25 cellular contexts compared by ENCODE assay signal in genomic region chr1:207673399-207673798, GRCh38. TPM values are rescaled to one million over a fixed set of nuclear protein-coding genes. Genes with fewer than 3 reads are reported as not detected.
"Had no signal": no experiment of that assay in that cellular context is flagged by ENCODE, and none has a peak within 500 bp of the region (broad histone marks: within the 10 kb centered on the region; RNA-seq: fewer than 3 reads in every experiment).

No MANE protein-coding gene starts in this region.

- ATAC-seq: naive thymus-derived CD8-positive, alpha-beta T cell; upper lobe of right lung; WTC11 had no signal

- H3K36me3 Mint-ChIP-seq: mesothelial cell of epicardium had no signal

- H3K4me3 ChIP-seq: cardiac muscle cell, hepatocyte, left ventricle myocardium inferior, ovary, prostate gland, spleen, thyroid gland, upper lobe of right lung had no signal

- H3K9me3 Mint-ChIP-seq: activated naive CD4-positive, alpha-beta T cell treated with anti-CD3 and anti-CD28 coated beads for 36 hours; mesothelial cell of epicardium had no signal

- H3K4me1 Mint-ChIP-seq: mesothelial cell of epicardium had no signal

- H3K27ac ChIP-seq: cardiac muscle cell, hepatocyte, left ventricle myocardium inferior, neutrophil, ovary, prostate gland, spleen, thyroid gland, upper lobe of right lung had no signal

- DNase-seq: activated CD4-positive, alpha-beta T cell treated with anti-CD3 and anti-CD28 coated beads, Interleukin-2, amount 50 U/mL, for 48 hours; activated effector memory CD4-positive, alpha-beta T cell treated with Interleukin-2 at 50 U/mL for 16 hours; activated naive CD4-positive, alpha-beta T cell treated with anti-CD3 and anti-CD28 coated beads for 36 hours; activated T-cell treated with anti-CD3 and anti-CD28 coated beads, Interleukin-2, amount 50 U/mL, for 48 hours; amygdala; foreskin melanocyte; glutamatergic neuron; left ventricle myocardium inferior; naive thymus-derived CD8-positive, alpha-beta T cell; ovary; spleen; stimulated activated CD4-positive, alpha-beta T cell treated with anti-CD3 and anti-CD28 coated beads, Interleukin-4, amount 100 ng/mL, for 1 hour; stimulated activated naive CD4-positive, alpha-beta T cell treated with Interleukin-2 at 50 U/mL for 16 hours; T-helper 1 cell; thyroid gland; upper lobe of right lung had no signal

- H3K4me3 Mint-ChIP-seq: activated naive CD4-positive, alpha-beta T cell treated with anti-CD3 and anti-CD28 coated beads for 36 hours; mesothelial cell of epicardium; naive thymus-derived CD8-positive, alpha-beta T cell; WTC11 had no signal

- H3K27ac Mint-ChIP-seq: activated naive CD4-positive, alpha-beta T cell treated with anti-CD3 and anti-CD28 coated beads for 36 hours; mesothelial cell of epicardium; naive thymus-derived CD8-positive, alpha-beta T cell; WTC11 had no signal

RNA-seq across cellular contexts. Expression of gene CR1L, which starts 28.5 kb away (rescaled TPM):
- total RNA-seq: activated CD8-positive, alpha-beta memory T cell treated with anti-CD3 and anti-CD28 coated beads for 36 hours; activated naive CD4-positive, alpha-beta T cell treated with anti-CD3 and anti-CD28 coated beads for 36 hours; cardiac muscle cell; epithelial cell of proximal tubule; hepatocyte; left ventricle myocardium inferior; lung microvascular endothelial cell; mesothelial cell of epicardium; naive thymus-derived CD8-positive, alpha-beta T cell; prostate gland; upper lobe of right lung had no signal
